Comparison of ENCODE assay signal across 24 cellular contexts in genomic region chr16:54126907-54127306, GRCh38.
"Had no signal": no experiment of that assay in that cellular context is flagged by ENCODE, and none has a peak within 500 bp of the region (broad histone marks: within the 10 kb centered on the region; RNA-seq: fewer than 3 reads in every experiment).

No MANE protein-coding gene starts in this region.

- H3K4me3 Mint-ChIP-seq: dendritic cell treated with granulocyte-macrophage colony-stimulating factor and Interleukin-4, amounts not matched to agents 40 ng/mL and 50 ng/mL, for 4 days; memory B cell; mesothelial cell of epicardium; nephron; neural progenitor cell; stimulated activated naive CD8-positive, alpha-beta T cell treated with anti-CD3 and anti-CD28 coated beads, Interleukin-15, amount 100 ng/mL, for 72 hours had no signal

- H3K36me3 ChIP-seq: colonic mucosa, neural progenitor cell, suprapubic skin, transverse colon, vagina had no signal

- H3K27me3 ChIP-seq: colonic mucosa, neural progenitor cell, suprapubic skin, transverse colon, vagina had no signal

- H3K27ac Mint-ChIP-seq: dendritic cell treated with granulocyte-macrophage colony-stimulating factor and Interleukin-4, amounts not matched to agents 40 ng/mL and 50 ng/mL, for 4 days; memory B cell; mesothelial cell of epicardium; naive thymus-derived CD4-positive, alpha-beta T cell; nephron; neural progenitor cell; progenitor cell of endocrine pancreas; stimulated activated naive CD8-positive, alpha-beta T cell treated with anti-CD3 and anti-CD28 coated beads, Interleukin-15, amount 100 ng/mL, for 72 hours had no signal

- H3K27ac ChIP-seq: colonic mucosa, neural progenitor cell, parathyroid adenoma, suprapubic skin, transverse colon, vagina had no signal

- DNase-seq: colonic mucosa; effector memory CD4-positive, alpha-beta T cell; erythroblast; hypothalamus; naive thymus-derived CD4-positive, alpha-beta T cell; stimulated activated CD4-positive, alpha-beta T cell treated with anti-CD3 and anti-CD28 coated beads, Interleukin-12 subunit alpha, Interleukin-12 subunit beta, amount 100 ng/mL, for 4 hours; stimulated activated CD4-positive, alpha-beta T cell treated with anti-CD3 and anti-CD28 coated beads, Interleukin-1b, Interleukin-23, amount 100 ng/mL, for 48 hours; stimulated activated CD4-positive, alpha-beta T cell treated with anti-CD3 and anti-CD28 coated beads, Interleukin-4, amount 100 ng/mL, for 1 hour; stimulated activated CD8-positive, alpha-beta memory T cell treated with anti-CD3 and anti-CD28 coated beads, Interleukin-4, amount 100 ng/mL, for 48 hours; stimulated activated naive CD4-positive, alpha-beta T cell; stimulated activated naive CD8-positive, alpha-beta T cell treated with anti-CD3 and anti-CD28 coated beads, Interleukin-15, amount 100 ng/mL, for 72 hours; transverse colon had no signal

- H3K9me3 Mint-ChIP-seq: nephron had no signal

- ATAC-seq: naive thymus-derived CD4-positive, alpha-beta T cell; sciatic nerve; stimulated activated naive CD8-positive, alpha-beta T cell treated with anti-CD3 and anti-CD28 coated beads, Interleukin-15, amount 100 ng/mL, for 72 hours had no signal

- H3K27me3 Mint-ChIP-seq: stimulated activated naive CD8-positive, alpha-beta T cell treated with anti-CD3 and anti-CD28 coated beads, Interleukin-15, amount 100 ng/mL, for 72 hours had no signal

- H3K4me1 Mint-ChIP-seq: memory B cell, nephron had no signal

- H3K4me1 ChIP-seq: colonic mucosa, neural progenitor cell, parathyroid adenoma, suprapubic skin, transverse colon, vagina had no signal

- H3K36me3 Mint-ChIP-seq: neural progenitor cell had no signal

- H3K4me3 ChIP-seq: colonic mucosa, lung, neural progenitor cell, smooth muscle cell, suprapubic skin, transverse colon, vagina had no signal

- H3K9me3 ChIP-seq: colonic mucosa, suprapubic skin, transverse colon, vagina had no signal
